10 cellular contexts compared by ENCODE assay signal in the genomic region with DNA sequence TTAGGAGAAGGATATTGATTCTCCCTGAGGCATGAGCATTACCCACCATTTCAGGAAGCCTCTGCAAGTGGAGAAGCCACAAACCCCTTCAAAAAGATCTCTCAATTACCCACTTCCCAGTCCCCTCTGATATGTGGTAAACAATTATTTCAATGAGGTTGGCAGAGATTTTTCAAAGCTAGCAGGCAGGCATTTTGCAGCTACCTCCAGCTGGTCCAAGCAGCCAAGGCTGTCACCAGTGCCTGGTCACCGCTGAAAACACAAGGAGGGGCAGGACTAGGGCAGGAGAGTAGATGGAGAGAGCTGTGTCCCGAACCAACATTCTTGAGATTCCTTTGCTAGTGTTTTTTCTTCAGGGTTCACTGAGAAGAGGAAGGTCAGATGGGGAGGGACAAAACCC. TPM values are rescaled to one million over a fixed set of nuclear protein-coding genes. Genes with fewer than 3 reads are reported as not detected.
DNase-seq lines count a peak whose midpoint lies in the region; ATAC-seq and TF ChIP-seq lines count a peak whose summit lies in the region.
"Had no signal": no experiment of that assay in that cellular context is flagged by ENCODE, and none has a peak within 500 bp of the region (broad histone marks: within the 10 kb centered on the region; RNA-seq: fewer than 3 reads in every experiment).

No MANE protein-coding gene starts in this region.

- H3K4me3 ChIP-seq in ascending aorta (no peak overlapping the region), thoracic aorta (no peak overlapping the region)

- H3K36me3 ChIP-seq in ascending aorta: no peaks in the 10 kb centered on the region
- no peaks in the 10 kb centered on the region for H3K36me3 ChIP-seq in thoracic aorta

- H3K27ac ChIP-seq in ascending aorta (peak overlapping the region; percentile 76 to 79), thoracic aorta (peak overlapping the region; percentile 67 to 78)

- H3K27me3 ChIP-seq in ascending aorta (no peaks in the 10 kb centered on the region), thoracic aorta (replicated peaks; ENCODE audit: insufficient read depth) (no peaks in the 10 kb centered on the region)

- peak; percentile 12 for DNase-seq in NCI-H2107 treated with DMSO at 0.1 percent for 48 hours (lab: John Stamatoyannopoulos, UW; ENCODE audit: unreplicated experiment)
- no peak for DNase-seq in NCI-H2107 (lab: John Stamatoyannopoulos, UW)
- DNase-seq in ascending aorta (ENCODE audit: low spot score in 2 of 2): no peak
- DNase-seq in hepatic stellate cell (ENCODE audit: low spot score): peak; percentile 55
- DNase-seq in thoracic aorta (ENCODE audit: low spot score): no peak
- DNase-seq in activated CD8-positive, alpha-beta memory T cell treated with anti-CD3 and anti-CD28 coated beads, Interleukin-2, amount 50 U/mL, for 48 hours: no peak
- DNase-seq: left colon, NCI-H1417 treated with DMSO at 0.1 percent for 48 hours had no signal

- ATAC-seq in thoracic aorta (ENCODE audit: insufficient number of reproducible peaks, low FRiP score, low read depth) (no peak), GM21786 (IDR thresholded peaks at IDR 0.05; ENCODE audit: unreplicated experiment) (no peak), GM21723 (IDR thresholded peaks at IDR 0.05; ENCODE audit: unreplicated experiment) (no peak)
- ATAC-seq: left colon had no signal

- no peaks in the 10 kb centered on the region for H3K9me3 ChIP-seq in ascending aorta
- H3K9me3 ChIP-seq in thoracic aorta: no peaks in the 10 kb centered on the region

- TF ChIP-seq CTCF in ascending aorta (IDR thresholded peaks at IDR 0.05) (no peak), thoracic aorta (IDR thresholded peaks at IDR 0.05) (no peak)

- H3K4me1 ChIP-seq in ascending aorta: peaks cover 6 to 25% of the 10 kb centered on the region in 2 donors
- H3K4me1 ChIP-seq in thoracic aorta (ENCODE audit: control insufficient read depth in 1 of 2, low read depth in 2 of 2): peaks cover 22 to 35% of the 10 kb centered on the region in 2 donors

- intact Hi-C loops in ascending aorta (cut with DNase I): loop anchor here (2.0 to 5.0 kb wide), 2 partner anchors 23 to 36 kb away; a partner anchor contains a TSS

RNA-seq across cellular contexts. Expression of a gene that starts 22.5 kb away (rescaled TPM):
- total RNA-seq in ascending aorta (350 TPM), thoracic aorta (100 to 1,000 TPM; 342 to 468 TPM)

Comparison
In these comparisons a context has a peak if more than half of its experiments do, and no peak if none do; other contexts are left out.
1. DNase-seq: peak in NCI-H2107 treated with DMSO at 0.1 percent for 48 hours (single experiment) and hepatic stellate cell (single experiment); none in NCI-H2107 (single experiment), ascending aorta (0 of 2), thoracic aorta (single experiment) and activated CD8-positive, alpha-beta memory T cell treated with anti-CD3 and anti-CD28 coated beads, Interleukin-2, amount 50 U/mL, for 48 hours (single experiment).